Comparison of ENCODE assay signal across 14 cellular contexts in genomic region chr1:64161347-64162080, GRCh38. TPM values are rescaled to one million over a fixed set of nuclear protein-coding genes. Genes with fewer than 3 reads are reported as not detected.
DNase-seq lines count a peak whose midpoint lies in the region; ATAC-seq and TF ChIP-seq lines count a peak whose summit lies in the region.
"Had no signal": no experiment of that assay in that cellular context is flagged by ENCODE, and none has a peak within 500 bp of the region (broad histone marks: within the 10 kb centered on the region; RNA-seq: fewer than 3 reads in every experiment).

No MANE protein-coding gene starts in this region.

- H3K4ac ChIP-seq in neuronal stem cell (ENCODE audit: low read length), result no peak overlapping the region

- peaks cover 2 to 7% of the 10 kb centered on the region in 2 donors for H3K4me1 ChIP-seq in neuronal stem cell (ENCODE audit: control insufficient read depth in 2 of 2, insufficient read depth in 1 of 2, low read depth in 1 of 2, low read length in 2 of 2)
- H3K4me1 ChIP-seq: Caco-2 had no signal

- H3K4me2 ChIP-seq in neuronal stem cell (ENCODE audit: insufficient read depth, low read length, poor library complexity, severe bottlenecking), result no peak overlapping the region
- H3K4me2 ChIP-seq: smooth muscle cell had no signal

- H3K18ac ChIP-seq in neuronal stem cell (ENCODE audit: low read length), result no peak overlapping the region

- H2AK5ac ChIP-seq in neuronal stem cell (ENCODE audit: low read depth, low read length), result no peak overlapping the region

- no peak overlapping the region for H2BK5ac ChIP-seq in neuronal stem cell (ENCODE audit: low read length)

- no peak overlapping the region for H2BK12ac ChIP-seq in neuronal stem cell (ENCODE audit: low read length)

- H2BK15ac ChIP-seq in neuronal stem cell (ENCODE audit: low read length), result no peak overlapping the region

- no peak overlapping the region for H4K8ac ChIP-seq in neuronal stem cell (ENCODE audit: low read depth, low read length)

- no peak overlapping the region for H4K91ac ChIP-seq in neuronal stem cell (ENCODE audit: low read depth, low read length, poor library complexity)

- no peak overlapping the region for H3K23ac ChIP-seq in neuronal stem cell (ENCODE audit: low read depth, low read length, poor library complexity)

- H3K27me3 ChIP-seq in neuronal stem cell (ENCODE audit: control insufficient read depth in 3 of 3, insufficient read depth in 3 of 3, low read depth in 1 of 3, low read length in 3 of 3), result no peaks in the 10 kb centered on the region

- H3K9ac ChIP-seq in neuronal stem cell (ENCODE audit: low read depth, low read length, poor library complexity), result no peak overlapping the region

- DNase-seq in AG09309 (ENCODE audit: low read depth) (peak; percentile 63), fibroblast of peridontal ligament (ENCODE audit: extremely low read depth) (peak; percentile 88), neuronal stem cell (ENCODE audit: low spot score) (no peak), Kasumi-1 (lab: John Stamatoyannopoulos, UW) (no peak), NCI-H2196 treated with DMSO at 0.1 percent for 48 hours (lab: John Stamatoyannopoulos, UW; ENCODE audit: unreplicated experiment) (no peak)
- DNase-seq in activated CD4-positive, alpha-beta T cell treated with anti-CD3 and anti-CD28 coated beads, Interleukin-2, amount 50 U/mL, for 48 hours, result no peak
- DNase-seq: activated CD8-positive, alpha-beta memory T cell treated with anti-CD3 and anti-CD28 coated beads, Interleukin-2, amount 10 ng/mL, durations not matched to agents 7 days and 5 days; Caco-2; H7; left cardiac atrium; MM.1S had no signal

- no peak overlapping the region for H3K4me3 ChIP-seq in AG09309 (ENCODE audit: control insufficient read depth, low read depth, low read length)
- H3K4me3 ChIP-seq in neuronal stem cell (ENCODE audit: low read length in 2 of 2), result no peak overlapping the region
- H3K4me3 ChIP-seq: smooth muscle cell had no signal

- no peak overlapping the region for H3K14ac ChIP-seq in neuronal stem cell (ENCODE audit: low read length)

- WGBS in neuronal stem cell (ENCODE audit: extremely low coverage in 2 of 2, insufficient read length in 2 of 2, insufficient replicate concordance in 1 of 2), 2 donors, result no CpG with 5 or more reads among the region's 1 CpG

- H3K27ac ChIP-seq in VCaP (peak overlapping the region; percentile 55), neuronal stem cell (replicated peaks; ENCODE audit: low read length) (no peak overlapping the region)

- peaks cover 0 to under 1% of the 10 kb centered on the region in 2 donors for H3K36me3 ChIP-seq in neuronal stem cell (replicated peaks in 1 of 2; ENCODE audit: control insufficient read depth in 2 of 2, insufficient read depth in 2 of 2, low read length in 2 of 2)

- no peaks in the 10 kb centered on the region for H3K79me1 ChIP-seq in neuronal stem cell (ENCODE audit: low read depth, low read length)

- TF ChIP-seq CTCF in AG09309 (IDR thresholded peaks at IDR 0.05; ENCODE audit: control insufficient read depth, insufficient read depth, low read depth, low read length, missing control alignments) (no peak), VCaP (conservative IDR thresholded peaks at IDR 0.05) (no peak)

- H3K9me3 ChIP-seq in neuronal stem cell (replicated peaks in 1 of 2; ENCODE audit: control insufficient read depth in 2 of 2, insufficient read depth in 1 of 2, low read depth in 1 of 2, low read length in 2 of 2), result no peaks in the 10 kb centered on the region
- H3K9me3 ChIP-seq: Caco-2 had no signal

- H2AFZ ChIP-seq in neuronal stem cell (ENCODE audit: low read length), result peak overlapping the region; percentile 37

- H2BK120ac ChIP-seq in neuronal stem cell (ENCODE audit: low read depth, low read length), result no peak overlapping the region

- ATAC-seq in HG03045 (IDR thresholded peaks at IDR 0.05; ENCODE audit: unreplicated experiment), result no peak
- ATAC-seq: activated CD8-positive, alpha-beta memory T cell treated with anti-CD3 and anti-CD28 coated beads, Interleukin-2, amount 10 ng/mL, durations not matched to agents 7 days and 5 days; left cardiac atrium had no signal

RNA-seq across cellular contexts. Expression of gene UBE2U, which starts 41.9 kb away (rescaled TPM):
- polyA plus RNA-seq in neuronal stem cell (2013, experiment 1 of 2), result not detected
- not detected for polyA plus RNA-seq in neuronal stem cell (2013, experiment 2 of 2)
- polyA plus RNA-seq: smooth muscle cell had no signal

Comparison
In these comparisons a context has a peak if more than half of its experiments do, and no peak if none do; other contexts are left out.
1. DNase-seq: peak in AG09309 (single experiment) and fibroblast of peridontal ligament (single experiment); none in neuronal stem cell (single experiment), Kasumi-1 (0 of 2), activated CD4-positive, alpha-beta T cell treated with anti-CD3 and anti-CD28 coated beads, Interleukin-2, amount 50 U/mL, for 48 hours (0 of 2) and NCI-H2196 treated with DMSO at 0.1 percent for 48 hours (single experiment).